ENCODE assay signal across 8 cellular contexts in genomic region chr10:92291921-92292860, GRCh38. TPM values are rescaled to one million over a fixed set of nuclear protein-coding genes. Genes with fewer than 3 reads are reported as not detected.
DNase-seq lines count a peak whose midpoint lies in the region; ATAC-seq and TF ChIP-seq lines count a peak whose summit lies in the region.

No MANE protein-coding gene starts in this region.

- no peak for ATAC-seq in stimulated activated naive CD8-positive, alpha-beta T cell treated with anti-CD3 and anti-CD28 coated beads, Interleukin-15, Interleukin-2, amounts not matched to agents 100 U/mL and 50 U/mL, for 24 hours
- no peak for ATAC-seq in esophagus mucosa

- H3K27ac ChIP-seq in A673 (ENCODE audit: low read depth, low read length, poor library complexity, severe bottlenecking): peak overlapping the region; percentile 91

- TF ChIP-seq CTCF in A673 (conservative IDR thresholded peaks at IDR 0.05; ENCODE audit: low read depth, low read length) (peak; percentile 62), GM12865 (IDR thresholded peaks at IDR 0.05; ENCODE audit: insufficient read depth, low read depth, low read length, missing control alignments) (peak; percentile 57), epithelial cell of esophagus (IDR thresholded peaks at IDR 0.05; ENCODE audit: insufficient read depth, low read depth, low read length, missing control alignments) (peak; percentile 60)

- peak overlapping the region; percentile 90 for H3K4me3 ChIP-seq in A673 (ENCODE audit: low read depth, low read length, poor library complexity, severe bottlenecking)
- H3K4me3 ChIP-seq in GM12865 (ENCODE audit: low read depth, low read length): peak overlapping the region; percentile 93
- peak overlapping the region; percentile 93 for H3K4me3 ChIP-seq in epithelial cell of esophagus (ENCODE audit: low read length)

- POLR2A ChIA-PET in A673 (lab: Charles Lee; ENCODE audit: low non-redundant PET): interaction anchor here (0.6 kb wide), 1 partner anchor 321 kb away, joined by 4 read pairs; no protein-coding TSS in a partner anchor

- intact Hi-C loops in A673 (cut with micrococcal nuclease; ENCODE audit: unreplicated experiment): loop anchor here (5.0 kb wide), 1 partner anchor 50 kb away; no protein-coding TSS in a partner anchor

- no peaks in the 10 kb centered on the region for H3K9me3 ChIP-seq in A673 (ENCODE audit: low read depth, low read length, poor library complexity, severe bottlenecking)

- no peaks in the 10 kb centered on the region for H3K27me3 ChIP-seq in A673 (replicated peaks; ENCODE audit: insufficient read depth, low read depth, low read length, poor library complexity)

- CTCF ChIA-PET in A673 (lab: Charles Lee): interaction anchor here (0.5 to 1.5 kb wide), 3 partner anchors 37 to 204 kb away, joined by 3 to 5 read pairs (median 5); no protein-coding TSS in a partner anchor

- no peaks in the 10 kb centered on the region for H3K4me1 ChIP-seq in A673 (ENCODE audit: insufficient read depth, low read length, poor library complexity, severe bottlenecking)

- DNase-seq in A673 (ENCODE audit: low spot score) (peak; percentile 66), GM12865 (ENCODE audit: low read depth) (peak; percentile 84), NCI-H526 (lab: John Stamatoyannopoulos, UW) (peak; percentile 4 to 42), epithelial cell of esophagus (ENCODE audit: low read depth) (peak; percentile 64), midbrain (lab: John Stamatoyannopoulos, UW) (peak; percentile 37)
- peak; percentile 9 for DNase-seq in activated CD8-positive, alpha-beta memory T cell treated with anti-CD3 and anti-CD28 coated beads, Interleukin-2, amount 50 U/mL, for 24 hours (ENCODE audit: extremely low read depth)
- peak; percentile 57 for DNase-seq in stimulated activated naive CD8-positive, alpha-beta T cell treated with anti-CD3 and anti-CD28 coated beads, Interleukin-15, Interleukin-2, amounts not matched to agents 100 U/mL and 50 U/mL, for 24 hours

- peaks cover 14% of the 10 kb centered on the region for H3K36me3 ChIP-seq in A673 (ENCODE audit: insufficient read depth, low read length, poor library complexity, severe bottlenecking)

- no TSS peak for BruUV-seq in A673 (replicated peaks; lab: Mats Ljungman, UMichigan)

RNA-seq across cellular contexts. Expression of gene MARCHF5, which starts 1.2 kb away (rescaled TPM):
- total RNA-seq in A673 (2021) (76.7 and 79.9 TPM in 2 replicates), esophagus mucosa (42.9 TPM)

RNA-seq across cellular contexts. Expression of gene CPEB3, which starts 1.3 kb away (rescaled TPM):
- 1.1 and 1.4 TPM in 2 replicates for total RNA-seq in A673 (2021)
- total RNA-seq in esophagus mucosa: 5.1 TPM

Comparison
In these comparisons a context has a peak if more than half of its experiments do, and no peak if none do; other contexts are left out.
1. DNase-seq: peak in every context shown above with its lines; median percentile 84 in GM12865; 66 in A673; 64 in epithelial cell of esophagus; 57 in stimulated activated naive CD8-positive, alpha-beta T cell treated with anti-CD3 and anti-CD28 coated beads, Interleukin-15, Interleukin-2, amounts not matched to agents 100 U/mL and 50 U/mL, for 24 hours; 37 in midbrain; 23 in NCI-H526; 9 in activated CD8-positive, alpha-beta memory T cell treated with anti-CD3 and anti-CD28 coated beads, Interleukin-2, amount 50 U/mL, for 24 hours.